In the genomic region with DNA sequence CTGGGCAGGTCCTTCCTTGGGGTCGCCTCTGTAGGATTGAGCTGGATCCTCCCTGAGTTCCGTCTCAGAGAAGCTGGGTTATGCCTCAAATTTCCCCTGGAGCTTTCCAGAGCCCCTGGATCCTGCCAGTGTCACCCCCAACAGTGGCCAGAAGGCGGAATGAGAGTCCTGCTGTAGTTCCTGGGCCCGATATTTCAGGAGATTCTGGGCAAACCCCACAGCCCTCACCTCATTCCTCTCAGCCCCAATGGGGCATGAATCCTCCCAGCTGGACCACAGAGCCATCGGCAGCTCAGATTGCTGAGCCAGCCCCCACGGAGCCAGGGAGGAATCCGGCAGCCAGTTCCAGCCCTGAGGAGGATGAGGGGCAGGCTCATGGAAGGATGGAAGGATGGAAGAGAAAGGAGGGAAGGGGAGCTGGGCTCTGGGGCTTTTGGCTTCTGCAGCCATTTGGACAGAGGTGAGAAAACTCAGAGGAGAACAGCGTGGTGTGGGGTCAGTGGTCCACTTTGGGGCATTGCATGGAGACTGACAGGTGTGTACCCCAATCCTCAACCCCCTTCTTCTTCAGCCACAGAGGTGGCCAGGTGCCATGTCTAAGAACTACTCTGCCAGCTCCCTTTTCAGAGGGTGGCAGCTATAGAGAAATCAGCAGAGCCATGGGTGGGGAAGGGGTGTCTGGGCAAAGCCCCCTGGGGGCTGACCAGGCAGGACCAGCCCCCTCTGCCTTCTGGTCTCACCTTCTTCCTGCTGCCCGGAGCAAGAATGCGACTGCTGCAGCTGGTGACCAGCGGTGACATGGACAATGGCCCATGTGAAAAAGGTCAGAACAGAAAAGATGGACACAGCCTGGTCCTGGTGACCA, we compare ENCODE assay signal across 16 cellular contexts.
A peak's percentile ranks its signal among the peaks of the same experiment; 100 is the strongest.
DNase-seq lines count a peak whose midpoint lies in the region; ATAC-seq and TF ChIP-seq lines count a peak whose summit lies in the region.
"Had no signal": no experiment of that assay in that cellular context is flagged by ENCODE, and none has a peak within 500 bp of the region (broad histone marks: within the 10 kb centered on the region; RNA-seq: fewer than 3 reads in every experiment).

No MANE protein-coding gene starts in this region.

- no CpG with 5 or more reads among the region's 11 CpGs for WGBS in mesendoderm (ENCODE audit: extremely low coverage, insufficient coverage, low lambda C conversion rate)

- H2AK5ac ChIP-seq in mesendoderm (ENCODE audit: low read length), result no peak overlapping the region

- no peaks in the 10 kb centered on the region for H3K79me2 ChIP-seq in mesendoderm (ENCODE audit: control insufficient read depth, insufficient read depth, low read length)

- H3K56ac ChIP-seq in mesendoderm (ENCODE audit: low read length), result peak overlapping the region; percentile 54

- H2BK15ac ChIP-seq in mesendoderm (replicated peaks; ENCODE audit: low read depth), result no peak overlapping the region

- no peak overlapping the region for H3K4me2 ChIP-seq in mesendoderm (ENCODE audit: low read length)

- intact Hi-C loops in upper lobe of right lung (cut with DNase I), result no loop called here

- H3K9me3 ChIP-seq in upper lobe of right lung, result no peaks in the 10 kb centered on the region

- H3K4me3 ChIP-seq in mesendoderm (ENCODE audit: low read length) (no peak overlapping the region), upper lobe of right lung (no peak overlapping the region)
- H3K4me3 ChIP-seq: GM12878 had no signal

- H3K36me3 ChIP-seq in mesendoderm (ENCODE audit: control insufficient read depth, insufficient read depth, low read length) (no peaks in the 10 kb centered on the region), upper lobe of right lung (no peaks in the 10 kb centered on the region)

- no peak for ATAC-seq in upper lobe of right lung
- no peak for ATAC-seq in GM18498 (IDR thresholded peaks at IDR 0.05; ENCODE audit: unreplicated experiment)
- no peak for ATAC-seq in GM21381 (IDR thresholded peaks at IDR 0.05; ENCODE audit: unreplicated experiment)
- ATAC-seq: GM12878 had no signal

- TF ChIP-seq CTCF in upper lobe of right lung (IDR thresholded peaks at IDR 0.05), result no peak

- no peak overlapping the region for H2BK120ac ChIP-seq in mesendoderm (ENCODE audit: low read depth, low read length)

- H3K23ac ChIP-seq in mesendoderm (ENCODE audit: low read length), result no peak overlapping the region

- H3K27ac ChIP-seq in mesendoderm (ENCODE audit: low read depth, low read length), result no peak overlapping the region
- no peak overlapping the region for H3K27ac ChIP-seq in upper lobe of right lung
- H3K27ac ChIP-seq: HL-60 had no signal

- no peaks in the 10 kb centered on the region for H3K79me1 ChIP-seq in mesendoderm (ENCODE audit: low read length)

- peak; percentile 30 for DNase-seq in activated effector memory CD4-positive, alpha-beta T cell treated with anti-CD3 and anti-CD28 coated beads, Interleukin-2, amount 50 U/mL, for 16 hours
- DNase-seq in activated effector memory CD4-positive, alpha-beta T cell treated with Interleukin-2 at 50 U/mL for 16 hours, result no peak
- DNase-seq in ecto neural progenitor cell (ENCODE audit: low spot score) (peak; percentile 32), mesendoderm (no peak), upper lobe of right lung (peak; percentile 38), hippocampal formation (lab: John Stamatoyannopoulos, UW) (no peak)
- DNase-seq: CD8-positive, alpha-beta memory T cell; DMS 273 treated with DMSO at 0.1 percent for 48 hours; DMS79; GOT3; H9; HFFc6 had no signal

- H3K18ac ChIP-seq in mesendoderm (ENCODE audit: low read length), result no peak overlapping the region

- H3K27me3 ChIP-seq in mesendoderm (ENCODE audit: insufficient read depth, low read length, poor library complexity), result no peaks in the 10 kb centered on the region
- peaks cover 17% of the 10 kb centered on the region for H3K27me3 ChIP-seq in upper lobe of right lung

- H4K8ac ChIP-seq in mesendoderm (ENCODE audit: low read depth, low read length), result no peak overlapping the region

- H4K5ac ChIP-seq in mesendoderm (ENCODE audit: low read length), result no peak overlapping the region

- H3K4me1 ChIP-seq in mesendoderm (ENCODE audit: control insufficient read depth, low read depth, low read length), result peaks cover 1% of the 10 kb centered on the region
- H3K4me1 ChIP-seq in upper lobe of right lung, result no peaks in the 10 kb centered on the region

- no peak overlapping the region for H3K4ac ChIP-seq in mesendoderm (ENCODE audit: low read depth, low read length)

- H2BK5ac ChIP-seq in mesendoderm (ENCODE audit: low read length), result no peak overlapping the region

- no peak overlapping the region for H3K9ac ChIP-seq in mesendoderm (ENCODE audit: low read length)

Comparison
In these comparisons a context has a peak if more than half of its experiments do, and no peak if none do; other contexts are left out.
1. DNase-seq: peak in activated effector memory CD4-positive, alpha-beta T cell treated with anti-CD3 and anti-CD28 coated beads, Interleukin-2, amount 50 U/mL, for 16 hours (single experiment), ecto neural progenitor cell (single experiment) and upper lobe of right lung (single experiment); none in activated effector memory CD4-positive, alpha-beta T cell treated with Interleukin-2 at 50 U/mL for 16 hours (single experiment), mesendoderm (single experiment) and hippocampal formation (0 of 2).